ENCODE assay signal across 10 cellular contexts in genomic region chr11:12725047-12725862, GRCh38. TPM values are rescaled to one million over a fixed set of nuclear protein-coding genes. Genes with fewer than 3 reads are reported as not detected.
A peak's percentile ranks its signal among the peaks of the same experiment; 100 is the strongest.
DNase-seq lines count a peak whose midpoint lies in the region; ATAC-seq, FAIRE-seq and TF ChIP-seq lines count a peak whose summit lies in the region.
"Had no signal": no experiment of that assay in that cellular context is flagged by ENCODE, and none has a peak within 500 bp of the region (broad histone marks: within the 10 kb centered on the region; RNA-seq: fewer than 3 reads in every experiment).

No MANE protein-coding gene starts in this region.

- no peak overlapping the region for H2AFZ ChIP-seq in MM.1S (ENCODE audit: low read length)

- intact Hi-C loops in colonic mucosa (cut with DNase I) = no loop called here

- peaks cover 95% of the 10 kb centered on the region for H3K79me2 ChIP-seq in MM.1S (ENCODE audit: low read length)

- DNase-seq in MM.1S (peak; percentile 45), colonic mucosa (no peak), tibial nerve (ENCODE audit: low spot score in 2 of 2) (no peak), H54 (ENCODE audit: insufficient read length, low spot score) (no peak), T1000 (lab: John Stamatoyannopoulos, UW) (no peak), GM20000 (ENCODE audit: low spot score) (no peak)
- DNase-seq: activated CD4-positive, alpha-beta T cell treated with anti-CD3 and anti-CD28 coated beads for 1 hour; Kasumi-1 had no signal

- no peak for TF ChIP-seq CTCF in MM.1S (IDR thresholded peaks at IDR 0.05; ENCODE audit: low read length)
- TF ChIP-seq CTCF in colonic mucosa (IDR thresholded peaks at IDR 0.05) = no peak
- no peak for TF ChIP-seq CTCF in tibial nerve (IDR thresholded peaks at IDR 0.05)
- no peak for TF ChIP-seq CTCF in GM20000 (IDR thresholded peaks at IDR 0.05; ENCODE audit: extremely low read depth, missing control alignments)

- H3K9me3 ChIP-seq in MM.1S (replicated peaks; ENCODE audit: insufficient read depth, low read length) (no peaks in the 10 kb centered on the region), colonic mucosa (no peaks in the 10 kb centered on the region), mesodermal cell (ENCODE audit: control insufficient read depth, low read length) (no peaks in the 10 kb centered on the region), tibial nerve (no peaks in the 10 kb centered on the region)

- H3K9me2 ChIP-seq in MM.1S (replicated peaks; ENCODE audit: insufficient read depth, low read length) = no peaks in the 10 kb centered on the region

- H3K36me3 ChIP-seq in MM.1S (replicated peaks; ENCODE audit: insufficient read depth, low read length) (no peaks in the 10 kb centered on the region), colonic mucosa (no peaks in the 10 kb centered on the region), mesodermal cell (ENCODE audit: control insufficient read depth, insufficient read depth, low read length) (peaks cover 18% of the 10 kb centered on the region), tibial nerve (no peaks in the 10 kb centered on the region)

- H3K4me1 ChIP-seq in MM.1S (ENCODE audit: low read length) (peaks cover 23% of the 10 kb centered on the region), colonic mucosa (peaks cover 12% of the 10 kb centered on the region), mesodermal cell (ENCODE audit: control insufficient read depth, insufficient read depth, low read length, poor library complexity, severe bottlenecking) (peaks cover 91% of the 10 kb centered on the region), tibial nerve (peaks cover 3 to 92% (median 48%) of the 10 kb centered on the region in 4 donors)

- H3K4me3 ChIP-seq in MM.1S (ENCODE audit: low read length) = no peak overlapping the region
- no peak overlapping the region for H3K4me3 ChIP-seq in colonic mucosa
- H3K4me3 ChIP-seq in mesodermal cell (ENCODE audit: extremely low read depth, insufficient read depth, low read length, poor library complexity, severe bottlenecking) = no peak overlapping the region
- no peak overlapping the region for H3K4me3 ChIP-seq in tibial nerve

- TF ChIP-seq EP300 in tibial nerve (IDR thresholded peaks at IDR 0.05) = no peak

- H3K27ac ChIP-seq in MM.1S (ENCODE audit: low read length) = no peak overlapping the region; the same call in 1 of the 2 replicates
- H3K27ac ChIP-seq in colonic mucosa = peak overlapping the region; percentile 91
- peak overlapping the region; percentile 95 for H3K27ac ChIP-seq in mesodermal cell (ENCODE audit: low read depth, low read length, severe bottlenecking)
- peak overlapping the region in 3 of 4 donors; percentile 41 to 84 (median 77) for H3K27ac ChIP-seq in tibial nerve

- no peak for TF ChIP-seq POLR2A in tibial nerve (IDR thresholded peaks at IDR 0.05)
- no peak for TF ChIP-seq POLR2A in H54 (IDR thresholded peaks at IDR 0.05; ENCODE audit: low read depth, low read length)

- no peak for FAIRE-seq in H54 (lab: Jason Lieb, UNC)

- no peaks in the 10 kb centered on the region for H3F3A ChIP-seq in MM.1S (ENCODE audit: insufficient read depth, low read length)

- no peaks in the 10 kb centered on the region for H4K20me1 ChIP-seq in MM.1S (ENCODE audit: insufficient read depth, low read length)

- H3K4me2 ChIP-seq in MM.1S (ENCODE audit: low read depth, low read length) = no peak overlapping the region; the same call in 1 of the 2 replicates

- no peak overlapping the region for H3K9ac ChIP-seq in MM.1S (ENCODE audit: low read length)
- H3K9ac ChIP-seq in colonic mucosa (ENCODE audit: low read depth in 2 of 2, low read length in 2 of 2) = peak overlapping the region in 1 of 2 donors; percentile 66

- no peaks in the 10 kb centered on the region for H3K27me3 ChIP-seq in MM.1S (replicated peaks; ENCODE audit: insufficient read depth, low read length)
- H3K27me3 ChIP-seq in colonic mucosa = no peaks in the 10 kb centered on the region
- no peaks in the 10 kb centered on the region for H3K27me3 ChIP-seq in tibial nerve

- no peak for ATAC-seq in HG03520 (IDR thresholded peaks at IDR 0.05; ENCODE audit: unreplicated experiment)

- 83 to 92% methylated on average over 2 to 4 of the region's 8 CpGs for WGBS in mesodermal cell (ENCODE audit: insufficient coverage in 2 of 2), 2 experiments
- 50 to 51% methylated on average over 8 of the region's 8 CpGs for WGBS in tibial nerve, 2 donors

RNA-seq across cellular contexts. Expression of gene TEAD1, which starts 51.0 kb away (rescaled TPM):
- total RNA-seq in colonic mucosa = 10 to 100 TPM; 32.7 to 56.7 TPM
- polyA plus RNA-seq in mesodermal cell (2013, experiment 1 of 2) = 136 TPM
- polyA plus RNA-seq in mesodermal cell (2013, experiment 2 of 2) = 133 TPM
- 100 to 1,000 TPM; 127 to 165 (median 140) TPM for total RNA-seq in tibial nerve
